In the genomic region with DNA sequence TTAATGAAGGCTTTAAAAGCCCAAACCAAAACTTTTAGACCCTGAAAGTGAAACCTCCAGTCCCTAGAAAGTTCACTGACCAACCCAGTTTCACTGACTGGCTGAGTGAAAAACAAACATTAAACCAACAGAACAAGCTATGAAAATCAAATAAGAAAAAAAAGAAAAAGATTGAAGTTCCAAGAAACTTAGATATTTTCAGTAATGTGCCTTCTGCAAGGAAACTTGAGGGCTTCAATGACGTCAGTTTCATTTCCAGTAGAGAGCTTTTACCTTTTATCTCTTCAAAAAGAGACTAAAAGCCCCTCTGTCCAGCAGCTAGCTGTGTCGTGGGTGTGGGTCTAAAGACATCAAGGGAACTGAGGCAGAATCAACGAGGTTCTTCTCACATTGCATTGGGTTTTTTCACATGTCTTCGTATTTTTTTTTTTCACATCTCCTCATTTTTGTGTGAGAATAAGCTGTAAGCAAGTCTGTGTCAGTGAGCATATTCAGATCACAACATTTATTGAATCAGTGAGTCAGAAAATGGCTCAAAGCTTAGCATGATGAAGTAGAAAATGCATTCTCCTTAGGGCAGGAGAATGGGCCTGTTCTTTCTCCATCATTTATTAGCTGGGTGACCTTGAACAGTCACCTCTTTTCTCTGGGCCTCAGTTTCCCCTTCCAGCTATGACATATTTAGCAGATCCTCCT, we compare ENCODE assay signal across 12 cellular contexts. TPM values are rescaled to one million over a fixed set of nuclear protein-coding genes. Genes with fewer than 3 reads are reported as not detected.
DNase-seq lines count a peak whose midpoint lies in the region; ATAC-seq and TF ChIP-seq lines count a peak whose summit lies in the region.
"Had no signal": no experiment of that assay in that cellular context is flagged by ENCODE, and none has a peak within 500 bp of the region (broad histone marks: within the 10 kb centered on the region; RNA-seq: fewer than 3 reads in every experiment).

No MANE protein-coding gene starts in this region.

- TF ChIP-seq POLR2A in esophagus muscularis mucosa (IDR thresholded peaks at IDR 0.05; ENCODE audit: low read depth): no peak

- H3K27me3 ChIP-seq in BLaER1 treated with 17β-estradiol and CSF1 and Interleukin-3, amounts not matched to agents 10 nM and 100 nM: no peaks in the 10 kb centered on the region
- H3K27me3 ChIP-seq in tibial artery (no peaks in the 10 kb centered on the region), esophagus muscularis mucosa (no peaks in the 10 kb centered on the region)

- H3K4me1 ChIP-seq in BLaER1 treated with 17β-estradiol and CSF1 and Interleukin-3, amounts not matched to agents 10 nM and 100 nM: peaks cover 4 to 28% (median 21%) of the 10 kb centered on the region in 10 experiments; a peak in 19 of 20 replicates
- H3K4me1 ChIP-seq in tibial artery (peaks cover 0 to 7% (median 0%) of the 10 kb centered on the region in 4 donors), esophagus muscularis mucosa (peaks cover 0 to 2% (median 0%) of the 10 kb centered on the region in 4 donors)

- H4K20me1 ChIP-seq in BLaER1 treated with 17β-estradiol and CSF1 and Interleukin-3, amounts not matched to agents 10 nM and 100 nM: no peaks in the 10 kb centered on the region

- no peak overlapping the region for H3K4me3 ChIP-seq in BLaER1 treated with 17β-estradiol and CSF1 and Interleukin-3, amounts not matched to agents 10 nM and 100 nM
- no peak overlapping the region for H3K4me3 ChIP-seq in tibial artery
- no peak overlapping the region for H3K4me3 ChIP-seq in esophagus muscularis mucosa
- H3K4me3 ChIP-seq: skin epidermis, thoracic aorta had no signal

- H3K27ac ChIP-seq in BLaER1 treated with 17β-estradiol and CSF1 and Interleukin-3, amounts not matched to agents 10 nM and 100 nM: no peak overlapping the region
- H3K27ac ChIP-seq in tibial artery (no peak overlapping the region), esophagus muscularis mucosa (replicated peaks in 1 of 4) (no peak overlapping the region)
- H3K27ac ChIP-seq: thoracic aorta had no signal

- TF ChIP-seq EP300 in esophagus muscularis mucosa (IDR thresholded peaks at IDR 0.05): no peak

- no peak overlapping the region for H3K9ac ChIP-seq in BLaER1 treated with 17β-estradiol and CSF1 and Interleukin-3, amounts not matched to agents 10 nM and 100 nM

- peaks cover 13 to 23% of the 10 kb centered on the region in 2 donors for H3K9me3 Mint-ChIP-seq in activated naive CD4-positive, alpha-beta T cell treated with anti-CD3 and anti-CD28 coated beads, Interleukin-2, amount 50 U/mL, for 72 hours
- H3K9me3 Mint-ChIP-seq: H9 had no signal

- H3K4me2 ChIP-seq in BLaER1 treated with 17β-estradiol and CSF1 and Interleukin-3, amounts not matched to agents 10 nM and 100 nM: peak overlapping the region in 8 of 11 experiments; percentile 5 to 45 (median 14); a peak in 9 of 22 replicates

- ATAC-seq in HG03354 (IDR thresholded peaks at IDR 0.05; ENCODE audit: poor library complexity, severe bottlenecking, unreplicated experiment): peak; percentile 63
- peak; percentile 43 to 59 for ATAC-seq in activated naive CD4-positive, alpha-beta T cell treated with anti-CD3 and anti-CD28 coated beads, Interleukin-2, amount 50 U/mL, for 72 hours

- peaks cover 0 to 14% (median 7%) of the 10 kb centered on the region in 11 experiments; a peak in 9 of 22 replicates for H3K9me3 ChIP-seq in BLaER1 treated with 17β-estradiol and CSF1 and Interleukin-3, amounts not matched to agents 10 nM and 100 nM (replicated peaks in 1 of 11)
- H3K9me3 ChIP-seq in tibial artery: no peaks in the 10 kb centered on the region
- no peaks in the 10 kb centered on the region for H3K9me3 ChIP-seq in esophagus muscularis mucosa
- H3K9me3 ChIP-seq: thoracic aorta had no signal

- intact Hi-C loops in tibial artery (cut with DNase I; ENCODE audit: low total_unique reads): loop anchor here (10.0 kb wide), 1 partner anchor 1175 kb away; no protein-coding TSS in a partner anchor
- intact Hi-C loops in esophagus muscularis mucosa (cut with DNase I): no loop called here

- peak overlapping the region; percentile 79 to 95 for H3K27ac Mint-ChIP-seq in activated naive CD4-positive, alpha-beta T cell treated with anti-CD3 and anti-CD28 coated beads, Interleukin-2, amount 50 U/mL, for 72 hours
- H3K27ac Mint-ChIP-seq: H9 had no signal

- TF ChIP-seq CTCF in tibial artery (IDR thresholded peaks at IDR 0.05) (no peak), esophagus muscularis mucosa (IDR thresholded peaks at IDR 0.05) (no peak)

- WGBS in esophagus muscularis mucosa: 77% methylated on average over 4 of the region's 4 CpGs

- peak; percentile 14 for DNase-seq in GM19240 (ENCODE audit: insufficient read length, low spot score)
- peak in 1 of 2 donors; percentile 39 for DNase-seq in activated naive CD4-positive, alpha-beta T cell treated with anti-CD3 and anti-CD28 coated beads, Interleukin-2, amount 50 U/mL, for 72 hours (ENCODE audit: low spot score in 2 of 2)
- DNase-seq in tibial artery: no peak
- DNase-seq in DMS114 treated with DMSO at 0.1 percent for 48 hours (lab: John Stamatoyannopoulos, UW; ENCODE audit: unreplicated experiment): no peak
- no peak for DNase-seq in NCI-H526 (lab: John Stamatoyannopoulos, UW)
- DNase-seq in esophagus muscularis mucosa (ENCODE audit: extremely low spot score): no peak
- DNase-seq: H9, NCI-H1092 had no signal

- peaks cover 7 to 46% of the 10 kb centered on the region in 2 donors for H3K36me3 Mint-ChIP-seq in activated naive CD4-positive, alpha-beta T cell treated with anti-CD3 and anti-CD28 coated beads, Interleukin-2, amount 50 U/mL, for 72 hours

- H3K36me3 ChIP-seq in BLaER1 treated with 17β-estradiol and CSF1 and Interleukin-3, amounts not matched to agents 10 nM and 100 nM: no peaks in the 10 kb centered on the region
- H3K36me3 ChIP-seq in tibial artery: no peaks in the 10 kb centered on the region
- no peaks in the 10 kb centered on the region for H3K36me3 ChIP-seq in esophagus muscularis mucosa
- H3K36me3 ChIP-seq: thoracic aorta had no signal

RNA-seq across cellular contexts. Expression of a gene that starts 54.8 kb away (rescaled TPM):
- total RNA-seq in activated naive CD4-positive, alpha-beta T cell treated with anti-CD3 and anti-CD28 coated beads, Interleukin-2, amount 50 U/mL, for 72 hours: 100 to 1,000 TPM; 103 to 114 TPM
- total RNA-seq in esophagus muscularis mucosa: 100 to 1,000 TPM in 3 of 4 donors, 10 to 100 TPM in 1; 86.0 to 161 (median 111) TPM
